In the genomic region with DNA sequence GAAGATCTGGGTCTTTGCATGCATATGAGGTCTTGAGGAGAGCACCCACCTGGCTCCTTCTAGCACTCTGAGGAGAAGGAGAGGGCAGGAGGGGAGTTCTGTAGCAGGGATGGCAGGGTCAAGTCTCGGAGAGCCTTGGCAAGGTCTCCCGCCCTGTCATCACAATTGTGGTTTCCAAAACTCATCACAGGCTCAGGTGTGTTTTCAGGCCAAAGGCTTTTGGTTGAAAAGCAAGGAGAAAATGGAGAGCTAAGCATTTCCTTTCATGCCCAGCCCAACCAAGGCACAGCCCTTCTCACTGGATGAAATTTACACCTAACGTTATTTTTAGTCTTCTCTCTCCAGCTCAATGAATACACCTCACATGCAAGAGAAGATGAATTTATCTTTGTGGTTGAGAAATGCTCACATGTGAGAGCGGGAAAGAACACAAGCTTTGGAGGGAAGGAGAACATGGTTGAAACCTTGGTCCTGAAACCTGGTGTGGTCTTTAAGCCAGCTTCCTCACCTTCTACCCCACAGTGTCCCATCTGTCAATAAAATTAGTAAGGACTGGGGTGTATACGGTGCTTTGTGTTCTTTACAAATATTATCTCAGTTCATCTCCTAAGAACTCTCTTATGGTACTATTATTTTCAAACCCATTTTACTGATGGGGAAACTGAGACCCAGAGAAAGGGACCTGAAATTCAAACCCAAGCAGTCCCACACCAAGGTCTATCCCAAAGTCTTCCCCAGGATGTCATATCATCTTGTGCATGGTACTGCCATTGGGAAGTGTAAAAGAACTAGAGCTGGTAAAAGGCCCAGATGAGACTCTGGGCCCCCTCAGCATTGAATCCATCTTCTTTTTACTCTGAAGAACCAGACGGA, we compare ENCODE assay signal across 1 cellular context.
TF ChIP-seq lines count a peak whose summit lies in the region.

No MANE protein-coding gene starts in this region.

TF ChIP-seq in K562, 482 proteins besides CTCF, POLR2A, EP300 and RAD21 (continued from another document and continues in another):
- TF ChIP-seq, protein P1, sequence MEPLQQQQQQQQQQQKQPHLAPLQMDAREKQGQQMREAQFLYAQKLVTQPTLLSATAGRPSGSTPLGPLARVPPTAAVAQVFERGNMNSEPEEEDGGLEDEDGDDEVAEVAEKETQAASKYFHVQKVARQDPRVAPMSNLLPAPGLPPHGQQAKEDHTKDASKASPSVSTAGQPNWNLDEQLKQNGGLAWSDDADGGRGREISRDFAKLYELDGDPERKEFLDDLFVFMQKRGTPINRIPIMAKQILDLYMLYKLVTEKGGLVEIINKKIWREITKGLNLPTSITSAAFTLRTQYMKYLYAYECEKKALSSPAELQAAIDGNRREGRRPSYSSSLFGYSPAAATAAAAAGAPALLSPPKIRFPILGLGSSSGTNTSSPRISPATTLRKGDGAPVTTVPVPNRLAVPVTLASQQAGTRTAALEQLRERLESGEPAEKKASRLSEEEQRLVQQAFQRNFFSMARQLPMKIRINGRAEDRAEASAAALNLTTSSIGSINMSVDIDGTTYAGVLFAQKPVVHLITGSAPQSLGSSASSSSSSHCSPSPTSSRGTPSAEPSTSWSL (CRISPR knock-in tag; IDR thresholded peaks at IDR 0.05; ENCODE audit: borderline replicate concordance) = no peak
- TF ChIP-seq CSDE1 (IDR thresholded peaks at IDR 0.05) (no peak), MYC (IDR thresholded peaks at IDR 0.05; ENCODE audit: low read depth, low read length) (no peak), MYC (CRISPR knock-in tag; IDR thresholded peaks at IDR 0.05; ENCODE audit: borderline replicate concordance, low read depth) (no peak), ZNF311 (CRISPR knock-in tag; IDR thresholded peaks at IDR 0.05) (no peak), RUNX1 (IDR thresholded peaks at IDR 0.05; ENCODE audit: low read depth) (no peak), PTRF (tag; IDR thresholded peaks at IDR 0.05) (0 out of 2 replicates have a peak, but pooled peaks have one; percentile 21), SMARCA5 (IDR thresholded peaks at IDR 0.05) (0 out of 2 replicates have a peak, but pooled peaks have one; percentile 57), DDX20 (tag; IDR thresholded peaks at IDR 0.05; ENCODE audit: low read depth) (no peak), KLF10 (CRISPR knock-in tag; IDR thresholded peaks at IDR 0.05) (no peak), TBP (optimal IDR thresholded peaks at IDR 0.05; ENCODE audit: low read depth, low read length) (no peak), SIN3A (IDR thresholded peaks at IDR 0.05; ENCODE audit: borderline replicate concordance in 2 of 2, control insufficient read depth in 1 of 2, low read depth in 2 of 2, low read length in 2 of 2) (no peak), NFE2 (IDR thresholded peaks at IDR 0.05; ENCODE audit: low read depth) (no peak), RFX7 (CRISPR knock-in tag; IDR thresholded peaks at IDR 0.05) (no peak), ZBED1 (IDR thresholded peaks at IDR 0.05) (no peak), ADNP (tag; IDR thresholded peaks at IDR 0.05) (peak; percentile 91), MCM3 (IDR thresholded peaks at IDR 0.05) (no peak), ZC3H11A (IDR thresholded peaks at IDR 0.05; ENCODE audit: low read depth, low read length) (no peak), XRCC5 (IDR thresholded peaks at IDR 0.05; ENCODE audit: low read depth, low read length) (no peak), C11orf30 (IDR thresholded peaks at IDR 0.05; ENCODE audit: low read depth) (no peak), CREB1 (IDR thresholded peaks at IDR 0.05) (no peak), CREB1 (CRISPR knock-in tag; IDR thresholded peaks at IDR 0.05) (no peak), TEAD1 (CRISPR knock-in tag; IDR thresholded peaks at IDR 0.05) (no peak), ZNF707 (CRISPR knock-in tag; conservative IDR thresholded peaks at IDR 0.05) (no peak), FOXJ2 (tag; IDR thresholded peaks at IDR 0.05) (no peak), ZNF197 (CRISPR knock-in tag; IDR thresholded peaks at IDR 0.05; ENCODE audit: low read depth) (no peak)
- TF ChIP-seq, protein P2, sequence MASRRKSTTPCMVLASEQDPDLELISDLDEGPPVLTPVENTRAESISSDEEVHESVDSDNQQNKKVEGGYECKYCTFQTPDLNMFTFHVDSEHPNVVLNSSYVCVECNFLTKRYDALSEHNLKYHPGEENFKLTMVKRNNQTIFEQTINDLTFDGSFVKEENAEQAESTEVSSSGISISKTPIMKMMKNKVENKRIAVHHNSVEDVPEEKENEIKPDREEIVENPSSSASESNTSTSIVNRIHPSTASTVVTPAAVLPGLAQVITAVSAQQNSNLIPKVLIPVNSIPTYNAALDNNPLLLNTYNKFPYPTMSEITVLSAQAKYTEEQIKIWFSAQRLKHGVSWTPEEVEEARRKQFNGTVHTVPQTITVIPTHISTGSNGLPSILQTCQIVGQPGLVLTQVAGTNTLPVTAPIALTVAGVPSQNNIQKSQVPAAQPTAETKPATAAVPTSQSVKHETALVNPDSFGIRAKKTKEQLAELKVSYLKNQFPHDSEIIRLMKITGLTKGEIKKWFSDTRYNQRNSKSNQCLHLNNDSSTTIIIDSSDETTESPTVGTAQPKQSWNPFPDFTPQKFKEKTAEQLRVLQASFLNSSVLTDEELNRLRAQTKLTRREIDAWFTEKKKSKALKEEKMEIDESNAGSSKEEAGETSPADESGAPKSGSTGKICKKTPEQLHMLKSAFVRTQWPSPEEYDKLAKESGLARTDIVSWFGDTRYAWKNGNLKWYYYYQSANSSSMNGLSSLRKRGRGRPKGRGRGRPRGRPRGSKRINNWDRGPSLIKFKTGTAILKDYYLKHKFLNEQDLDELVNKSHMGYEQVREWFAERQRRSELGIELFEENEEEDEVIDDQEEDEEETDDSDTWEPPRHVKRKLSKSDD (conservative IDR thresholded peaks at IDR 0.05; ENCODE audit: low read length) = no peak
- TF ChIP-seq, protein P3, sequence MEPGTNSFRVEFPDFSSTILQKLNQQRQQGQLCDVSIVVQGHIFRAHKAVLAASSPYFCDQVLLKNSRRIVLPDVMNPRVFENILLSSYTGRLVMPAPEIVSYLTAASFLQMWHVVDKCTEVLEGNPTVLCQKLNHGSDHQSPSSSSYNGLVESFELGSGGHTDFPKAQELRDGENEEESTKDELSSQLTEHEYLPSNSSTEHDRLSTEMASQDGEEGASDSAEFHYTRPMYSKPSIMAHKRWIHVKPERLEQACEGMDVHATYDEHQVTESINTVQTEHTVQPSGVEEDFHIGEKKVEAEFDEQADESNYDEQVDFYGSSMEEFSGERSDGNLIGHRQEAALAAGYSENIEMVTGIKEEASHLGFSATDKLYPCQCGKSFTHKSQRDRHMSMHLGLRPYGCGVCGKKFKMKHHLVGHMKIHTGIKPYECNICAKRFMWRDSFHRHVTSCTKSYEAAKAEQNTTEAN (CRISPR knock-in tag; IDR thresholded peaks at IDR 0.05) = no peak
- TF ChIP-seq, protein P4, sequence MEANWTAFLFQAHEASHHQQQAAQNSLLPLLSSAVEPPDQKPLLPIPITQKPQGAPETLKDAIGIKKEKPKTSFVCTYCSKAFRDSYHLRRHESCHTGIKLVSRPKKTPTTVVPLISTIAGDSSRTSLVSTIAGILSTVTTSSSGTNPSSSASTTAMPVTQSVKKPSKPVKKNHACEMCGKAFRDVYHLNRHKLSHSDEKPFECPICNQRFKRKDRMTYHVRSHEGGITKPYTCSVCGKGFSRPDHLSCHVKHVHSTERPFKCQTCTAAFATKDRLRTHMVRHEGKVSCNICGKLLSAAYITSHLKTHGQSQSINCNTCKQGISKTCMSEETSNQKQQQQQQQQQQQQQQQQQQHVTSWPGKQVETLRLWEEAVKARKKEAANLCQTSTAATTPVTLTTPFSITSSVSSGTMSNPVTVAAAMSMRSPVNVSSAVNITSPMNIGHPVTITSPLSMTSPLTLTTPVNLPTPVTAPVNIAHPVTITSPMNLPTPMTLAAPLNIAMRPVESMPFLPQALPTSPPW (CRISPR knock-in tag; IDR thresholded peaks at IDR 0.05) = no peak
- TF ChIP-seq, protein P5, sequence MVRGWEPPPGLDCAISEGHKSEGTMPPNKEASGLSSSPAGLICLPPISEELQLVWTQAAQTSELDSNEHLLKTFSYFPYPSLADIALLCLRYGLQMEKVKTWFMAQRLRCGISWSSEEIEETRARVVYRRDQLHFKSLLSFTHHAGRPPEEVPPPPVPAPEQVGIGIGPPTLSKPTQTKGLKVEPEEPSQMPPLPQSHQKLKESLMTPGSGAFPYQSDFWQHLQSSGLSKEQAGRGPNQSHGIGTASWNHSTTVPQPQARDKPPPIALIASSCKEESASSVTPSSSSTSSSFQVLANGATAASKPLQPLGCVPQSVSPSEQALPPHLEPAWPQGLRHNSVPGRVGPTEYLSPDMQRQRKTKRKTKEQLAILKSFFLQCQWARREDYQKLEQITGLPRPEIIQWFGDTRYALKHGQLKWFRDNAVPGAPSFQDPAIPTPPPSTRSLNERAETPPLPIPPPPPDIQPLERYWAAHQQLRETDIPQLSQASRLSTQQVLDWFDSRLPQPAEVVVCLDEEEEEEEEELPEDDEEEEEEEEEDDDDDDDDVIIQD (CRISPR knock-in tag; IDR thresholded peaks at IDR 0.05) = no peak
- TF ChIP-seq, protein P6, sequence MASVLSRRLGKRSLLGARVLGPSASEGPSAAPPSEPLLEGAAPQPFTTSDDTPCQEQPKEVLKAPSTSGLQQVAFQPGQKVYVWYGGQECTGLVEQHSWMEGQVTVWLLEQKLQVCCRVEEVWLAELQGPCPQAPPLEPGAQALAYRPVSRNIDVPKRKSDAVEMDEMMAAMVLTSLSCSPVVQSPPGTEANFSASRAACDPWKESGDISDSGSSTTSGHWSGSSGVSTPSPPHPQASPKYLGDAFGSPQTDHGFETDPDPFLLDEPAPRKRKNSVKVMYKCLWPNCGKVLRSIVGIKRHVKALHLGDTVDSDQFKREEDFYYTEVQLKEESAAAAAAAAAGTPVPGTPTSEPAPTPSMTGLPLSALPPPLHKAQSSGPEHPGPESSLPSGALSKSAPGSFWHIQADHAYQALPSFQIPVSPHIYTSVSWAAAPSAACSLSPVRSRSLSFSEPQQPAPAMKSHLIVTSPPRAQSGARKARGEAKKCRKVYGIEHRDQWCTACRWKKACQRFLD (CRISPR knock-in tag; IDR thresholded peaks at IDR 0.05) = no peak
- TF ChIP-seq, protein P7, sequence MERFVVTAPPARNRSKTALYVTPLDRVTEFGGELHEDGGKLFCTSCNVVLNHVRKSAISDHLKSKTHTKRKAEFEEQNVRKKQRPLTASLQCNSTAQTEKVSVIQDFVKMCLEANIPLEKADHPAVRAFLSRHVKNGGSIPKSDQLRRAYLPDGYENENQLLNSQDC (CRISPR knock-in tag; IDR thresholded peaks at IDR 0.05) = no peak
- TF ChIP-seq, protein P8, sequence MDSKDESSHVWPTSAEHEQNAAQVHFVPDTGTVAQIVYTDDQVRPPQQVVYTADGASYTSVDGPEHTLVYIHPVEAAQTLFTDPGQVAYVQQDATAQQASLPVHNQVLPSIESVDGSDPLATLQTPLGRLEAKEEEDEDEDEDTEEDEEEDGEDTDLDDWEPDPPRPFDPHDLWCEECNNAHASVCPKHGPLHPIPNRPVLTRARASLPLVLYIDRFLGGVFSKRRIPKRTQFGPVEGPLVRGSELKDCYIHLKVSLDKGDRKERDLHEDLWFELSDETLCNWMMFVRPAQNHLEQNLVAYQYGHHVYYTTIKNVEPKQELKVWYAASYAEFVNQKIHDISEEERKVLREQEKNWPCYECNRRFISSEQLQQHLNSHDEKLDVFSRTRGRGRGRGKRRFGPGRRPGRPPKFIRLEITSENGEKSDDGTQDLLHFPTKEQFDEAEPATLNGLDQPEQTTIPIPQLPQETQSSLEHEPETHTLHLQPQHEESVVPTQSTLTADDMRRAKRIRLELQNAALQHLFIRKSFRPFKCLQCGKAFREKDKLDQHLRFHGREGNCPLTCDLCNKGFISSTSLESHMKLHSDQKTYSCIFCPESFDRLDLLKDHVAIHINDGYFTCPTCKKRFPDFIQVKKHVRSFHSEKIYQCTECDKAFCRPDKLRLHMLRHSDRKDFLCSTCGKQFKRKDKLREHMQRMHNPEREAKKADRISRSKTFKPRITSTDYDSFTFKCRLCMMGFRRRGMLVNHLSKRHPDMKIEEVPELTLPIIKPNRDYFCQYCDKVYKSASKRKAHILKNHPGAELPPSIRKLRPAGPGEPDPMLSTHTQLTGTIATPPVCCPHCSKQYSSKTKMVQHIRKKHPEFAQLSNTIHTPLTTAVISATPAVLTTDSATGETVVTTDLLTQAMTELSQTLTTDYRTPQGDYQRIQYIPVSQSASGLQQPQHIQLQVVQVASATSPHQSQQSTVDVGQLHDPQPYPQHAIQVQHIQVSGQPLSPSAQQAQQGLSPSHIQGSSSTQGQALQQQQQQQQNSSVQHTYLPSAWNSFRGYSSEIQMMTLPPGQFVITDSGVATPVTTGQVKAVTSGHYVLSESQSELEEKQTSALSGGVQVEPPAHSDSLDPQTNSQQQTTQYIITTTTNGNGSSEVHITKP (IDR thresholded peaks at IDR 0.05; ENCODE audit: partially characterized antibody) = no peak
- TF ChIP-seq, protein P9, sequence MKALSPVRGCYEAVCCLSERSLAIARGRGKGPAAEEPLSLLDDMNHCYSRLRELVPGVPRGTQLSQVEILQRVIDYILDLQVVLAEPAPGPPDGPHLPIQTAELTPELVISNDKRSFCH (CRISPR knock-in tag; IDR thresholded peaks at IDR 0.05) = no peak
- TF ChIP-seq, protein P9 (tag; IDR thresholded peaks at IDR 0.05) = no peak
- TF ChIP-seq, protein P10, sequence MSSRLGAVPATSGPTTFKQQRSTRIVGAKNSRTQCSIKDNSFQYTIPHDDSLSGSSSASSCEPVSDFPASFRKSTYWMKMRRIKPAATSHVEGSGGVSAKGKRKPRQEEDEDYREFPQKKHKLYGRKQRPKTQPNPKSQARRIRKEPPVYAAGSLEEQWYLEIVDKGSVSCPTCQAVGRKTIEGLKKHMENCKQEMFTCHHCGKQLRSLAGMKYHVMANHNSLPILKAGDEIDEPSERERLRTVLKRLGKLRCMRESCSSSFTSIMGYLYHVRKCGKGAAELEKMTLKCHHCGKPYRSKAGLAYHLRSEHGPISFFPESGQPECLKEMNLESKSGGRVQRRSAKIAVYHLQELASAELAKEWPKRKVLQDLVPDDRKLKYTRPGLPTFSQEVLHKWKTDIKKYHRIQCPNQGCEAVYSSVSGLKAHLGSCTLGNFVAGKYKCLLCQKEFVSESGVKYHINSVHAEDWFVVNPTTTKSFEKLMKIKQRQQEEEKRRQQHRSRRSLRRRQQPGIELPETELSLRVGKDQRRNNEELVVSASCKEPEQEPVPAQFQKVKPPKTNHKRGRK (tag; IDR thresholded peaks at IDR 0.05) = no peak
- TF ChIP-seq, protein P11, sequence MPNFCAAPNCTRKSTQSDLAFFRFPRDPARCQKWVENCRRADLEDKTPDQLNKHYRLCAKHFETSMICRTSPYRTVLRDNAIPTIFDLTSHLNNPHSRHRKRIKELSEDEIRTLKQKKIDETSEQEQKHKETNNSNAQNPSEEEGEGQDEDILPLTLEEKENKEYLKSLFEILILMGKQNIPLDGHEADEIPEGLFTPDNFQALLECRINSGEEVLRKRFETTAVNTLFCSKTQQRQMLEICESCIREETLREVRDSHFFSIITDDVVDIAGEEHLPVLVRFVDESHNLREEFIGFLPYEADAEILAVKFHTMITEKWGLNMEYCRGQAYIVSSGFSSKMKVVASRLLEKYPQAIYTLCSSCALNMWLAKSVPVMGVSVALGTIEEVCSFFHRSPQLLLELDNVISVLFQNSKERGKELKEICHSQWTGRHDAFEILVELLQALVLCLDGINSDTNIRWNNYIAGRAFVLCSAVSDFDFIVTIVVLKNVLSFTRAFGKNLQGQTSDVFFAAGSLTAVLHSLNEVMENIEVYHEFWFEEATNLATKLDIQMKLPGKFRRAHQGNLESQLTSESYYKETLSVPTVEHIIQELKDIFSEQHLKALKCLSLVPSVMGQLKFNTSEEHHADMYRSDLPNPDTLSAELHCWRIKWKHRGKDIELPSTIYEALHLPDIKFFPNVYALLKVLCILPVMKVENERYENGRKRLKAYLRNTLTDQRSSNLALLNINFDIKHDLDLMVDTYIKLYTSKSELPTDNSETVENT (CRISPR knock-in tag; IDR thresholded peaks at IDR 0.05) = no peak
